In genomic region chr19:40718774-40719391, GRCh38 we compare ENCODE assay signal across 8 cellular contexts. TPM values are rescaled to one million over a fixed set of nuclear protein-coding genes. Genes with fewer than 3 reads are reported as not detected.
A peak's percentile ranks its signal among the peaks of the same experiment; 100 is the strongest.
DNase-seq lines count a peak whose midpoint lies in the region; ATAC-seq and TF ChIP-seq lines count a peak whose summit lies in the region.

No MANE protein-coding gene starts in this region.

- H3K9me3 Mint-ChIP-seq in activated CD4-positive, alpha-beta memory T cell treated with anti-CD3 and anti-CD28 coated beads for 36 hours: no peaks in the 10 kb centered on the region

- H3K4me1 Mint-ChIP-seq in activated CD4-positive, alpha-beta memory T cell treated with anti-CD3 and anti-CD28 coated beads for 36 hours (ENCODE audit: low read depth): peaks cover 61% of the 10 kb centered on the region

- peak overlapping the region; percentile 42 for H3K27ac ChIP-seq in neural cell (ENCODE audit: low read length)

- intact Hi-C loops in activated CD4-positive, alpha-beta memory T cell treated with anti-CD3 and anti-CD28 coated beads for 36 hours (cut with micrococcal nuclease): no loop called here

- H3K27me3 Mint-ChIP-seq in activated CD4-positive, alpha-beta memory T cell treated with anti-CD3 and anti-CD28 coated beads for 36 hours: no peaks in the 10 kb centered on the region

- H3K9me2 ChIP-seq in neural cell (ENCODE audit: insufficient read depth, low read length): no peaks in the 10 kb centered on the region

- POLR2A ChIA-PET in activated CD4-positive, alpha-beta memory T cell treated with anti-CD3 and anti-CD28 coated beads for 36 hours (lab: Charles Lee): no interaction called here

- ATAC-seq in activated CD4-positive, CD25-positive, alpha-beta regulatory T cell treated with anti-CD3 and anti-CD28 coated beads, Interleukin-2, amount 50 U/mL, for 24 hours: no peak
- ATAC-seq in GM21576 (IDR thresholded peaks at IDR 0.05; ENCODE audit: unreplicated experiment): no peak

- TF ChIP-seq CTCF in fibroblast of pulmonary artery (IDR thresholded peaks at IDR 0.05; ENCODE audit: low read length, missing control alignments) (no peak), neural cell (IDR thresholded peaks at IDR 0.05; ENCODE audit: poor library complexity, severe bottlenecking) (no peak)

- DNase-seq in COLO668 (lab: John Stamatoyannopoulos, UW; ENCODE audit: unreplicated experiment) (peak; percentile 79), HPDE6-E6E7 (ENCODE audit: extremely low spot score) (peak; percentile 76), fibroblast of pulmonary artery (ENCODE audit: low read depth) (peak; percentile 39), NCI-H146 treated with DMSO at 0.1 percent for 48 hours (lab: John Stamatoyannopoulos, UW; ENCODE audit: unreplicated experiment) (no peak)
- DNase-seq in activated CD4-positive, alpha-beta memory T cell treated with anti-CD3 and anti-CD28 coated beads for 36 hours: peak; percentile 31

- H3K27me3 ChIP-seq in neural cell (ENCODE audit: insufficient read depth, low read depth, low read length): no peaks in the 10 kb centered on the region

- peak overlapping the region; percentile 83 for H3K4me3 Mint-ChIP-seq in activated CD4-positive, alpha-beta memory T cell treated with anti-CD3 and anti-CD28 coated beads for 36 hours

- TF ChIP-seq RAD21 in neural cell (conservative IDR thresholded peaks at IDR 0.05): no peak

- H3F3A ChIP-seq in neural cell (ENCODE audit: insufficient read depth, low read length, poor library complexity, severe bottlenecking): peaks cover 4% of the 10 kb centered on the region

- peak overlapping the region; percentile 95 for H3K4me3 ChIP-seq in fibroblast of pulmonary artery (replicated peaks; ENCODE audit: low read depth, low read length)
- peak overlapping the region; percentile 97 for H3K4me3 ChIP-seq in neural cell (ENCODE audit: low read length)

- peak overlapping the region; percentile 84 for H3K9ac ChIP-seq in neural cell (ENCODE audit: low read length)

- peak overlapping the region; percentile 90 for H3K4me2 ChIP-seq in neural cell (ENCODE audit: low read length)

- peaks cover 36% of the 10 kb centered on the region for H3K79me2 ChIP-seq in neural cell (replicated peaks; ENCODE audit: insufficient read depth, low read length)

- peaks cover 10% of the 10 kb centered on the region for H3K36me3 Mint-ChIP-seq in activated CD4-positive, alpha-beta memory T cell treated with anti-CD3 and anti-CD28 coated beads for 36 hours

- no peaks in the 10 kb centered on the region for H3K36me3 ChIP-seq in neural cell (ENCODE audit: insufficient read depth, low read length)

- H2AFZ ChIP-seq in neural cell (ENCODE audit: low read depth, low read length): no peak overlapping the region

- no peak for TF ChIP-seq EP300 in neural cell (conservative IDR thresholded peaks at IDR 0.05; ENCODE audit: poor library complexity, severe bottlenecking)

- peak overlapping the region; percentile 38 for H3K27ac Mint-ChIP-seq in activated CD4-positive, alpha-beta memory T cell treated with anti-CD3 and anti-CD28 coated beads for 36 hours

- CTCF ChIA-PET in activated CD4-positive, alpha-beta memory T cell treated with anti-CD3 and anti-CD28 coated beads for 36 hours (lab: Charles Lee): interaction anchor here (1.3 kb wide), 1 partner anchor 56 kb away, joined by 3 read pairs; no protein-coding TSS in a partner anchor

- H4K20me1 ChIP-seq in neural cell (ENCODE audit: insufficient read depth): no peaks in the 10 kb centered on the region

- H3K9me3 ChIP-seq in neural cell (ENCODE audit: low read length): no peaks in the 10 kb centered on the region

TF ChIP-seq in neural cell, 6 proteins besides CTCF, POLR2A, EP300 and RAD21:
- TF ChIP-seq MXI1 (conservative IDR thresholded peaks at IDR 0.05; ENCODE audit: poor library complexity, severe bottlenecking) (peak; percentile 33), TAF1 (IDR thresholded peaks at IDR 0.05; ENCODE audit: low read depth) (no peak)
TF ChIP-seq in neural cell: peak in this region for 1.

RNA-seq across cellular contexts. Expression of gene ITPKC, which starts 2.0 kb away (rescaled TPM):
- total RNA-seq in activated CD4-positive, alpha-beta memory T cell treated with anti-CD3 and anti-CD28 coated beads for 36 hours: 1 to 10 TPM; 6.4 TPM
- polyA plus RNA-seq in neural cell: 14.9 and 16.8 TPM in 2 replicates
- 17.5 and 21.7 TPM in 2 replicates for polyA minus RNA-seq in neural cell

RNA-seq across cellular contexts. Expression of gene COQ8B, which starts 2.2 kb away (rescaled TPM):
- 10 to 100 TPM; 31.7 to 36.3 TPM for total RNA-seq in activated CD4-positive, alpha-beta memory T cell treated with anti-CD3 and anti-CD28 coated beads for 36 hours
- polyA plus RNA-seq in neural cell: 83.2 and 95.3 TPM in 2 replicates
- 50.7 and 67.4 TPM in 2 replicates for polyA minus RNA-seq in neural cell

RNA-seq across cellular contexts. Expression of gene NUMBL, which starts 28.4 kb away (rescaled TPM):
- total RNA-seq in activated CD4-positive, alpha-beta memory T cell treated with anti-CD3 and anti-CD28 coated beads for 36 hours: 10 to 100 TPM; 14.0 to 14.8 TPM
- 20.5 and 27.7 TPM in 2 replicates for polyA plus RNA-seq in neural cell
- polyA minus RNA-seq in neural cell: 14.9 and 24.4 TPM in 2 replicates

RNA-seq across cellular contexts. Expression of gene ACTMAP, which starts 31.4 kb away (rescaled TPM):
- 10 to 100 TPM; 14.1 to 15.8 TPM for total RNA-seq in activated CD4-positive, alpha-beta memory T cell treated with anti-CD3 and anti-CD28 coated beads for 36 hours
- 1.0 TPM in 1 of 2 replicates, not detected in the other for polyA plus RNA-seq in neural cell
- 0.73 and 1.3 TPM in 2 replicates for polyA minus RNA-seq in neural cell

RNA-seq across cellular contexts. Expression of gene SNRPA, which starts 32.1 kb away (rescaled TPM):
- 100 to 1,000 TPM; 241 to 253 TPM for total RNA-seq in activated CD4-positive, alpha-beta memory T cell treated with anti-CD3 and anti-CD28 coated beads for 36 hours
- 29.9 and 37.9 TPM in 2 replicates for polyA plus RNA-seq in neural cell
- 14.4 and 19.2 TPM in 2 replicates for polyA minus RNA-seq in neural cell
